Comparison of ENCODE assay signal across 8 cellular contexts in genomic region chr1:100543640-100544039, GRCh38. TPM values are rescaled to one million over a fixed set of nuclear protein-coding genes. Genes with fewer than 3 reads are reported as not detected.
DNase-seq lines count a peak whose midpoint lies in the region; ATAC-seq and TF ChIP-seq lines count a peak whose summit lies in the region.

No MANE protein-coding gene starts in this region.

- H3K9me3 ChIP-seq in H9 (ENCODE audit: control insufficient read depth, low read depth, low read length): no peaks in the 10 kb centered on the region

- H3K79me2 ChIP-seq in H9 (ENCODE audit: insufficient read depth, low read length): no peaks in the 10 kb centered on the region

- no peak overlapping the region for H4K91ac ChIP-seq in H9 (ENCODE audit: insufficient read length, low read depth, low read length)

- no peak overlapping the region for H3K4me3 Mint-ChIP-seq in activated CD4-positive, alpha-beta T cell treated with anti-CD3 and anti-CD28 coated beads for 36 hours
- H3K4me3 Mint-ChIP-seq in H9 (no peak overlapping the region), chondrocyte (ENCODE audit: unreplicated experiment) (no peak overlapping the region)

- WGBS in H9 (ENCODE audit: extremely low coverage, insufficient read length, low lambda C conversion rate): no CpG with 5 or more reads among the region's 2 CpGs

- H3K4ac ChIP-seq in H9 (ENCODE audit: low read depth, low read length): no peak overlapping the region

- POLR2A ChIA-PET in activated CD4-positive, alpha-beta T cell treated with anti-CD3 and anti-CD28 coated beads for 36 hours (lab: Charles Lee): no interaction called here

- no peak overlapping the region for H3K27ac Mint-ChIP-seq in activated CD4-positive, alpha-beta T cell treated with anti-CD3 and anti-CD28 coated beads for 36 hours
- H3K27ac Mint-ChIP-seq in H9: no peak overlapping the region
- no peak overlapping the region for H3K27ac Mint-ChIP-seq in chondrocyte (ENCODE audit: unreplicated experiment)

- H3T11ph ChIP-seq in H9 (ENCODE audit: low read length): no peak overlapping the region

- no peak overlapping the region for H2BK12ac ChIP-seq in H9 (ENCODE audit: insufficient read length, low read depth, low read length)

- H3K18ac ChIP-seq in H9 (ENCODE audit: insufficient read length, low read depth, low read length): no peak overlapping the region

- H4K8ac ChIP-seq in H9 (replicated peaks; ENCODE audit: insufficient read length, low read depth, low read length): no peak overlapping the region

- no peak overlapping the region for H2BK20ac ChIP-seq in H9 (ENCODE audit: low read depth, low read length, poor library complexity, severe bottlenecking)

- no peak overlapping the region for H2AFZ ChIP-seq in H9 (ENCODE audit: low read length)

- peaks cover 6% of the 10 kb centered on the region for H3K4me1 Mint-ChIP-seq in activated CD4-positive, alpha-beta T cell treated with anti-CD3 and anti-CD28 coated beads for 36 hours
- H3K4me1 Mint-ChIP-seq in H9: peaks cover 0 to 13% of the 10 kb centered on the region in 2 experiments; a peak in 2 of 4 replicates
- peaks cover 6% of the 10 kb centered on the region for H3K4me1 Mint-ChIP-seq in chondrocyte (ENCODE audit: low read depth)

- H3K23me2 ChIP-seq in H9 (ENCODE audit: insufficient read length, low read depth, low read length, poor library complexity, severe bottlenecking): peaks cover 3% of the 10 kb centered on the region

- no peaks in the 10 kb centered on the region for H3K36me3 Mint-ChIP-seq in activated CD4-positive, alpha-beta T cell treated with anti-CD3 and anti-CD28 coated beads for 36 hours (ENCODE audit: low read depth)
- H3K36me3 Mint-ChIP-seq in H9 (ENCODE audit: insufficient read depth in 1 of 3, low read depth in 3 of 3) (no peaks in the 10 kb centered on the region), chondrocyte (ENCODE audit: low read depth) (no peaks in the 10 kb centered on the region)

- DNase-seq in activated CD4-positive, alpha-beta T cell treated with anti-CD3 and anti-CD28 coated beads for 36 hours: peak; percentile 67
- no peak for DNase-seq in activated CD4-positive, alpha-beta T cell treated with anti-CD3 and anti-CD28 coated beads for 1 hour
- DNase-seq in H9 (peak; percentile 70), MV-4-11 (lab: John Stamatoyannopoulos, UW) (peak; percentile 50), chondrocyte (ENCODE audit: low spot score) (no peak), AG20443 (ENCODE audit: low spot score) (no peak), sciatic nerve (ENCODE audit: low spot score) (no peak), cortex of kidney (lab: John Stamatoyannopoulos, UW) (no peak)

- H3K4me2 ChIP-seq in H9 (ENCODE audit: insufficient read depth, insufficient read length, low read length): no peak overlapping the region

- TF ChIP-seq CTCF in H9 (conservative IDR thresholded peaks at IDR 0.05): peak; percentile 79
- peak; percentile 47 for TF ChIP-seq CTCF in chondrocyte (IDR thresholded peaks at IDR 0.05)

- H2AK5ac ChIP-seq in H9 (ENCODE audit: insufficient read length, low read length): no peak overlapping the region

- no peaks in the 10 kb centered on the region for H3K9me3 Mint-ChIP-seq in activated CD4-positive, alpha-beta T cell treated with anti-CD3 and anti-CD28 coated beads for 36 hours (ENCODE audit: low read depth)
- H3K9me3 Mint-ChIP-seq in H9 (no peaks in the 10 kb centered on the region; a peak in 1 of 5 replicates), chondrocyte (ENCODE audit: low read depth) (no peaks in the 10 kb centered on the region)

- no peak overlapping the region for H3K9ac ChIP-seq in H9 (ENCODE audit: extremely low read depth, insufficient read length, low read length)

- CTCF ChIA-PET in activated CD4-positive, alpha-beta T cell treated with anti-CD3 and anti-CD28 coated beads for 36 hours (lab: Charles Lee): interaction anchor here (0.7 to 2.2 kb wide), 8 partner anchors 9 to 469 kb away, joined by 3 to 8 read pairs (median 4); no protein-coding TSS in a partner anchor

- H3K27me3 ChIP-seq in H9 (ENCODE audit: insufficient read depth, low read length): peaks cover 25% of the 10 kb centered on the region; the same call in 1 of the 2 replicates

- H3K14ac ChIP-seq in H9 (ENCODE audit: insufficient read depth, low read length): no peak overlapping the region

- ATAC-seq in activated CD4-positive, alpha-beta T cell treated with anti-CD3 and anti-CD28 coated beads for 36 hours: peak; percentile 87
- no peak for ATAC-seq in sciatic nerve

- no peak overlapping the region for H3K27ac ChIP-seq in H9 (ENCODE audit: insufficient read length, low read depth, low read length)

- intact Hi-C loops in activated CD4-positive, alpha-beta T cell treated with anti-CD3 and anti-CD28 coated beads for 36 hours (cut with DNase I, micrococcal nuclease): loop anchor here (2.0 kb wide), 2 partner anchors 15 to 81 kb away; no protein-coding TSS in a partner anchor
- intact Hi-C loops in sciatic nerve (cut with DNase I): no loop called here

- H3K79me1 ChIP-seq in H9 (ENCODE audit: insufficient read depth, low read depth, low read length, poor library complexity, severe bottlenecking): no peaks in the 10 kb centered on the region

- H3K27me3 Mint-ChIP-seq in activated CD4-positive, alpha-beta T cell treated with anti-CD3 and anti-CD28 coated beads for 36 hours: peaks cover 25% of the 10 kb centered on the region
- peaks cover 40% of the 10 kb centered on the region for H3K27me3 Mint-ChIP-seq in H9 (ENCODE audit: low read depth)
- H3K27me3 Mint-ChIP-seq in chondrocyte (ENCODE audit: low read depth): peaks cover 15% of the 10 kb centered on the region

- H2BK5ac ChIP-seq in H9 (ENCODE audit: insufficient read length, low read length): no peak overlapping the region

- no peak overlapping the region for H2BK15ac ChIP-seq in H9 (ENCODE audit: low read depth, low read length)

- H3K4me1 ChIP-seq in H9 (ENCODE audit: insufficient read depth, low read length): no peaks in the 10 kb centered on the region

- H3K56ac ChIP-seq in H9 (ENCODE audit: insufficient read length, low read depth, low read length): no peak overlapping the region

- no peak overlapping the region for H2BK120ac ChIP-seq in H9 (ENCODE audit: low read depth, low read length, poor library complexity, severe bottlenecking)

- no peak overlapping the region for H3K23ac ChIP-seq in H9 (ENCODE audit: insufficient read length, low read depth, low read length)

- H4K5ac ChIP-seq in H9 (ENCODE audit: insufficient read length, low read depth, low read length): no peak overlapping the region

- no peaks in the 10 kb centered on the region for H4K20me1 ChIP-seq in H9 (ENCODE audit: control insufficient read depth, insufficient read depth, insufficient read length)

RNA-seq across cellular contexts. Expression of gene GPR88, which starts 5.7 kb away (rescaled TPM):
- total RNA-seq in activated CD4-positive, alpha-beta T cell treated with anti-CD3 and anti-CD28 coated beads for 36 hours: under 1 TPM in 1 of 2 experiments, not detected in 1; 0.05 TPM
- total RNA-seq in H9 (2021): not detected in 2 replicates
- total RNA-seq in chondrocyte: not detected in 3 replicates
- total RNA-seq in sciatic nerve: 1.7 TPM

Comparison
In these comparisons a context has a peak if more than half of its experiments do, and no peak if none do; other contexts are left out.
1. DNase-seq: peak in activated CD4-positive, alpha-beta T cell treated with anti-CD3 and anti-CD28 coated beads for 36 hours (single experiment), H9 (single experiment) and MV-4-11 (single experiment); none in activated CD4-positive, alpha-beta T cell treated with anti-CD3 and anti-CD28 coated beads for 1 hour (single experiment), chondrocyte (single experiment), AG20443 (single experiment), sciatic nerve (single experiment) and cortex of kidney (single experiment).